11 cellular contexts compared by ENCODE assay signal in the genomic region with DNA sequence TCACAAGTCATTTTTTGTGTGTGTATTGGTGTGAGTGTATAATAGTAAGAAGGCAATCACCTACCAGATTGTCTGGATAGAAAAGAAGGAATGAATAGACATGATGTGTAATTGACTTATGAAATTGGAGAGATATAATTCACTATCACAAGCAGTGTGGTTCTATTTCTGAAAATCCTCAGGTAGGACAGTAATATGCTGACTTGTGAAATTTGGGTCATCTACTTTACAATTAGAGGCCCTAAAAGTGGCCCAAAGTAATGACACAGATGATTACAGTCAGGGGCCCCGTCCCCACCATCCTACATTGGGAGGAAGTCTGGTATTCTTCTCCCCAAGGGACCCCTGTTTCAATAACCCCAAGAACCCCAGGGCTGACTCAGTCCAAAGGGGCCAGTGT.
"Had no signal": no experiment of that assay in that cellular context is flagged by ENCODE, and none has a peak within 500 bp of the region (broad histone marks: within the 10 kb centered on the region; RNA-seq: fewer than 3 reads in every experiment).

No MANE protein-coding gene starts in this region.

- H3K9ac ChIP-seq: GM23248 had no signal

- H3K9me3 ChIP-seq: HAP-1 had no signal

- FAIRE-seq: H1, H54 had no signal

- DNase-seq: GM23248, GOT3, H7, H9, HCEC 1CT, HFFc6 had no signal

- ATAC-seq: GM23338, HCT116 had no signal

- H3K4me3 ChIP-seq: GM23248, GM23338, HAP-1 had no signal

- H2AFZ ChIP-seq: GM23248, GM23338 had no signal

- H3K4me2 ChIP-seq: GM23338 had no signal

- H3K4me1 ChIP-seq: HAP-1 had no signal

- H3K27ac ChIP-seq: GM23248 had no signal

- H3K36me3 ChIP-seq: HAP-1 had no signal
